17 cellular contexts compared by ENCODE assay signal in the genomic region with DNA sequence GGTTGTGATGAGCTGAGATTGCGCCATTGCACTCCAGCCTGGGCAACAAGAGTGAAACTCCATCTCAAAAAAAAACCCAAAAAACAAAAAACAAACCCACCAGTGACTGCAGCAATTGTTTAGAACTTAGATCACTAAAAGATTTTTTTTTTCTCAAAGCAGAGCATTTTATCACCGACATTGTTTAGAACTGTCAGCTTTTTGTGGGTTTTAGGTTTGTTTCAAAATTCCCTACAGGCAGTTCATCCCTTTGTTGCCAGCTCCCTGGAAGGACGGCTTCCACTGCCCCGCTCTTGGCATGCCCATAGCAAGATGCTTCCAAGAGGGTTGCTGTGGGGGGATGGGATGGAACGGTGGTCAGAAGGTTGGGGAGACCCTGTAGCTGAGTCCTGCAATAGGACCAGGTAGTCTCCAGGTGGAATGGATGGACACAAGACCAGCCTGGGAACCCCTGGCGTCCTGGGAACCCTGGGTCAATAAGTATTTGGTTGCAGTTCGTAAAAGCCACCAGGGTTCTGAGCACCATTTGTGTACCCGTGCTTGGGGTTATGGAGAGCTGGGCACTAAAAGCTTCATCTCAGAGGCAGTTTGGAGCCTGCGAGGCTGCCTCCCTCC. TPM values are rescaled to one million over a fixed set of nuclear protein-coding genes. Genes with fewer than 3 reads are reported as not detected.
DNase-seq lines count a peak whose midpoint lies in the region; ATAC-seq, FAIRE-seq and TF ChIP-seq lines count a peak whose summit lies in the region.
"Had no signal": no experiment of that assay in that cellular context is flagged by ENCODE, and none has a peak within 500 bp of the region (broad histone marks: within the 10 kb centered on the region; RNA-seq: fewer than 3 reads in every experiment).

No MANE protein-coding gene starts in this region.

- no peak overlapping the region for H2BK5ac ChIP-seq in mesenchymal stem cell (ENCODE audit: low read depth, low read length, poor library complexity, severe bottlenecking)

- peak overlapping the region; percentile 22 for H4K8ac ChIP-seq in mesenchymal stem cell (ENCODE audit: low read length)

- no peak for TF ChIP-seq EP300 in transverse colon (IDR thresholded peaks at IDR 0.05; ENCODE audit: low read depth)

- H3K23ac ChIP-seq in mesenchymal stem cell (ENCODE audit: low read length in 2 of 2), result no peak overlapping the region

- H3K4ac ChIP-seq in mesenchymal stem cell (ENCODE audit: low read depth in 1 of 2, low read length in 2 of 2), result no peak overlapping the region

- H3K4me3 ChIP-seq in MG63 (no peak overlapping the region), mesenchymal stem cell (ENCODE audit: insufficient read depth in 1 of 2, low read depth in 1 of 2, low read length in 2 of 2) (no peak overlapping the region), transverse colon (no peak overlapping the region)
- H3K4me3 ChIP-seq: GM23248, K562 had no signal

- H3K36me3 ChIP-seq in MG63 (no peaks in the 10 kb centered on the region), mesenchymal stem cell (ENCODE audit: control insufficient read depth in 1 of 2, insufficient read depth in 2 of 2, low read depth in 1 of 2, low read length in 2 of 2) (no peaks in the 10 kb centered on the region), transverse colon (no peaks in the 10 kb centered on the region)

- H3K9ac ChIP-seq in mesenchymal stem cell (ENCODE audit: low read length), result no peak overlapping the region
- H3K9ac ChIP-seq: GM23248 had no signal

- peaks cover 4% of the 10 kb centered on the region for H3K9me3 ChIP-seq in MG63
- H3K9me3 ChIP-seq in mesenchymal stem cell (ENCODE audit: control insufficient read depth, low read length), result peaks cover 5% of the 10 kb centered on the region
- no peaks in the 10 kb centered on the region for H3K9me3 ChIP-seq in transverse colon

- no peak for FAIRE-seq in urothelium cell line (lab: Jason Lieb, UNC)
- FAIRE-seq: astrocyte, colon, K562 had no signal

- 77% methylated on average over 9 of the region's 9 CpGs for WGBS in mesenchymal stem cell
- WGBS in transverse colon (ENCODE audit: low coverage in 1 of 2), 2 donors, result 74 to 80% methylated on average over 2 to 9 of the region's 9 CpGs

- H2BK120ac ChIP-seq in mesenchymal stem cell (ENCODE audit: low read depth, low read length), result no peak overlapping the region

- no peak for ATAC-seq in GM21737 (IDR thresholded peaks at IDR 0.05; ENCODE audit: unreplicated experiment)
- ATAC-seq: activated CD4-positive, alpha-beta T cell treated with anti-CD3 and anti-CD28 coated beads for 36 hours; K562 had no signal

- H3K14ac ChIP-seq in mesenchymal stem cell (ENCODE audit: low read length in 2 of 2), result no peak overlapping the region

- no peak overlapping the region for H3K18ac ChIP-seq in mesenchymal stem cell (ENCODE audit: low read depth in 1 of 2, low read length in 2 of 2)

- intact Hi-C loops in transverse colon (cut with DNase I; ENCODE audit: low total_unique reads), result loop anchor here (2.0 kb wide), 1 partner anchor 19 kb away; no protein-coding TSS in a partner anchor

- H3K4me2 ChIP-seq in mesenchymal stem cell (ENCODE audit: low read length, poor library complexity, severe bottlenecking), result no peak overlapping the region

- DNase-seq in MG63, result peak; percentile 56
- DNase-seq in fibroblast of peridontal ligament (ENCODE audit: extremely low read depth), result peak; percentile 43
- DNase-seq in mesenchymal stem cell, result no peak
- DNase-seq in transverse colon, result no peak
- DNase-seq in urothelium cell line (ENCODE audit: low spot score), result no peak
- DNase-seq in activated gamma-delta T cell treated with Interleukin-2 at 50 U/mL for 16 hours, result no peak
- DNase-seq: activated CD4-positive, alpha-beta T cell treated with anti-CD3 and anti-CD28 coated beads for 36 hours; activated CD8-positive, alpha-beta memory T cell treated with anti-CD3 and anti-CD28 coated beads, Interleukin-2, amount 50 U/mL, for 4 hours; activated naive CD4-positive, alpha-beta T cell treated with Interleukin-2 at 50 U/mL for 16 hours; Calu3; GM23248; NCI-H2029 treated with DMSO at 0.1 percent for 48 hours; T-helper 9 cell had no signal

- no peaks in the 10 kb centered on the region for H3K79me1 ChIP-seq in mesenchymal stem cell (replicated peaks; ENCODE audit: low read length, poor library complexity, severe bottlenecking)

- no peak for TF ChIP-seq CTCF in transverse colon (IDR thresholded peaks at IDR 0.05)

- no peak overlapping the region for H2AK5ac ChIP-seq in mesenchymal stem cell (ENCODE audit: low read length, severe bottlenecking)

- in situ Hi-C loops in transverse colon (cut with MboI; ENCODE audit: low pct_ligation_motif_present in 1 of 4, low pct_unique_long_range_greater_than_20kb in 1 of 4, low sequenced_read_pairs in 3 of 4), result no loop called here

- no peak for TF ChIP-seq POLR2A in transverse colon (IDR thresholded peaks at IDR 0.05)

- H3K27me3 ChIP-seq in MG63 (no peaks in the 10 kb centered on the region), mesenchymal stem cell (ENCODE audit: control insufficient read depth in 1 of 2, insufficient read depth in 1 of 2, low read length in 2 of 2) (peaks cover 36 to 42% of the 10 kb centered on the region in 2 experiments), transverse colon (peaks cover 17% of the 10 kb centered on the region)

- no peak overlapping the region for H2AFZ ChIP-seq in mesenchymal stem cell (ENCODE audit: low read depth, low read length)
- H2AFZ ChIP-seq: GM23248 had no signal

- H2BK12ac ChIP-seq in mesenchymal stem cell (ENCODE audit: low read length in 2 of 2), result no peak overlapping the region

- peak overlapping the region; percentile 21 for H4K91ac ChIP-seq in mesenchymal stem cell (ENCODE audit: low read length)

- H3K4me1 ChIP-seq in mesenchymal stem cell (ENCODE audit: control insufficient read depth, insufficient read depth, low read depth, low read length), result no peaks in the 10 kb centered on the region
- H3K4me1 ChIP-seq in transverse colon, result peaks cover 0 to 31% (median 14%) of the 10 kb centered on the region in 4 donors

- no peak overlapping the region for H3K27ac ChIP-seq in mesenchymal stem cell (ENCODE audit: low read length, poor library complexity, severe bottlenecking)
- H3K27ac ChIP-seq in transverse colon, result peak overlapping the region; percentile 68 to 86 (median 77)
- H3K27ac ChIP-seq: GM23248 had no signal

- H2BK15ac ChIP-seq in mesenchymal stem cell (ENCODE audit: low read depth, poor library complexity, severe bottlenecking), result no peak overlapping the region

RNA-seq across cellular contexts. Expression of gene TSPAN18, which starts 46.7 kb away (rescaled TPM):
- total RNA-seq in MG63 (2014; rRNA removed; shearing (Covaris generic); ENCODE audit: low replicate concordance), result 0.15 and 0.95 TPM in 2 replicates
- 7.4 TPM for polyA plus RNA-seq in mesenchymal stem cell (2013, experiment 1 of 2)
- 7.2 TPM for polyA plus RNA-seq in mesenchymal stem cell (2013, experiment 2 of 2)
- 10 to 100 TPM in 1 of 4 donors, 1 to 10 TPM in 3; 2.6 to 28.9 (median 4.9) TPM for total RNA-seq in transverse colon
- total RNA-seq: Calu3 had no signal

Comparison
In these comparisons a context has a peak if more than half of its experiments do, and no peak if none do; other contexts are left out.
1. DNase-seq: peak in MG63 (single experiment) and fibroblast of peridontal ligament (single experiment); none in mesenchymal stem cell (single experiment), transverse colon (single experiment), urothelium cell line (single experiment) and activated gamma-delta T cell treated with Interleukin-2 at 50 U/mL for 16 hours (single experiment).